ENCODE assay signal across 5 cellular contexts in genomic region chr6:121447746-121448145, GRCh38. TPM values are rescaled to one million over a fixed set of nuclear protein-coding genes. Genes with fewer than 3 reads are reported as not detected.
"Had no signal": no experiment of that assay in that cellular context is flagged by ENCODE, and none has a peak within 500 bp of the region (broad histone marks: within the 10 kb centered on the region; RNA-seq: fewer than 3 reads in every experiment).

No MANE protein-coding gene starts in this region.

RNA-seq across cellular contexts. Expression of gene GJA1, which starts 12.3 kb away (rescaled TPM):
- total RNA-seq: activated B cell treated with CpG ODN at 0.5 μM for 24 hours; activated CD4-positive, alpha-beta memory T cell treated with anti-CD3 and anti-CD28 coated beads for 36 hours; activated CD4-positive, alpha-beta T cell treated with anti-CD3 and anti-CD28 coated beads, Interleukin-2, amount 10 ng/mL, durations not matched to agents 24 days and 14 days; activated T-helper 1 cell treated with anti-CD3 and anti-CD28 coated beads, Interleukin-12 subunit alpha, Interleukin-12 subunit beta, Interleukin-2, Interleukin-4 antibody, amounts not matched to agents 30 ng/mL and 10 ng/mL and 1 ng/mL, durations not matched to agents 14 hours and 24 hours and 36 hours; T-helper 1 cell treated with Interleukin-12 subunit alpha and Interleukin-12 subunit beta and Interleukin-4 antibody, amounts not matched to agents 30 ng/mL and 1 ng/mL, for 36 hours had no signal
